2 cellular contexts compared by ENCODE assay signal in genomic region chr12:117689857-117690256, GRCh38.
A peak's percentile ranks its signal among the peaks of the same experiment; 100 is the strongest.
TF ChIP-seq lines count a peak whose summit lies in the region.

No MANE protein-coding gene starts in this region.

TF ChIP-seq in HepG2, 621 proteins besides CTCF, POLR2A, EP300 and RAD21:
- TF ChIP-seq ZNF792 (CRISPR knock-in tag; IDR thresholded peaks at IDR 0.05) (no peak), FOSL2 (CRISPR knock-in tag; IDR thresholded peaks at IDR 0.05) (no peak), XBP1 (CRISPR knock-in tag; IDR thresholded peaks at IDR 0.05) (no peak), ZBTB40 (IDR thresholded peaks at IDR 0.05) (peak; percentile 34; the same call in 1 of the 2 replicates), ZBTB40 (CRISPR knock-in tag; IDR thresholded peaks at IDR 0.05) (peak; percentile 55; the same call in 1 of the 2 replicates), CHD4 (IDR thresholded peaks at IDR 0.05; ENCODE audit: borderline replicate concordance, low read length) (no peak), ZNF124 (CRISPR knock-in tag; IDR thresholded peaks at IDR 0.05) (no peak)

TF ChIP-seq in GM12878, 131 proteins besides CTCF, POLR2A, EP300 and RAD21:
- TF ChIP-seq RB1 (IDR thresholded peaks at IDR 0.05; ENCODE audit: borderline replicate concordance) = no peak
- TF ChIP-seq BCLAF1 (IDR thresholded peaks at IDR 0.05) = no peak
- peak; percentile 79 for TF ChIP-seq ZBTB40 (IDR thresholded peaks at IDR 0.05; ENCODE audit: borderline replicate concordance)
